Comparison of ENCODE assay signal across 15 cellular contexts in genomic region chr7:112481337-112481736, GRCh38. TPM values are rescaled to one million over a fixed set of nuclear protein-coding genes. Genes with fewer than 3 reads are reported as not detected.
DNase-seq lines count a peak whose midpoint lies in the region; ATAC-seq, FAIRE-seq and TF ChIP-seq lines count a peak whose summit lies in the region.
"Had no signal": no experiment of that assay in that cellular context is flagged by ENCODE, and none has a peak within 500 bp of the region (broad histone marks: within the 10 kb centered on the region; RNA-seq: fewer than 3 reads in every experiment).

No MANE protein-coding gene starts in this region.

- H3K36me3 ChIP-seq in adipocyte (ENCODE audit: control insufficient read depth, insufficient read depth, low read length, severe bottlenecking), result peaks cover 23% of the 10 kb centered on the region
- peaks cover 0 to 16% of the 10 kb centered on the region in 2 donors for H3K36me3 ChIP-seq in gastroesophageal sphincter
- H3K36me3 ChIP-seq in stomach, result peaks cover 0 to 14% (median 11%) of the 10 kb centered on the region in 4 donors

- 46 to 50% methylated on average over 1 of the region's 1 CpG for WGBS in gastroesophageal sphincter (ENCODE audit: low coverage in 1 of 2), 2 donors
- WGBS in stomach, 5 donors, result 42 to 67% (median 43%) methylated on average over 1 of the region's 1 CpG

- ATAC-seq in gastroesophageal sphincter (no peak), sciatic nerve (no peak)
- ATAC-seq: activated CD8-positive, alpha-beta memory T cell treated with anti-CD3 and anti-CD28 coated beads, Interleukin-2, amount 10 ng/mL, durations not matched to agents 7 days and 5 days had no signal

- no peak for TF ChIP-seq POLR2A in gastroesophageal sphincter (IDR thresholded peaks at IDR 0.05)
- no peak for TF ChIP-seq POLR2A in stomach (IDR thresholded peaks at IDR 0.05)

- H3K9ac ChIP-seq in adipocyte (ENCODE audit: low read length), result peak overlapping the region; percentile 43
- H3K9ac ChIP-seq: BLaER1 had no signal

- TF ChIP-seq CTCF in gastroesophageal sphincter (IDR thresholded peaks at IDR 0.05) (no peak), stomach (IDR thresholded peaks at IDR 0.05) (no peak)

- H3K27me3 ChIP-seq in adipocyte (replicated peaks; ENCODE audit: control insufficient read depth, insufficient read depth, low read length) (no peaks in the 10 kb centered on the region), gastroesophageal sphincter (no peaks in the 10 kb centered on the region), stomach (no peaks in the 10 kb centered on the region)
- H3K27me3 ChIP-seq: BLaER1, Peyer's patch had no signal

- no peaks in the 10 kb centered on the region for H3K9me3 ChIP-seq in adipocyte (ENCODE audit: control insufficient read depth, low read length)
- H3K9me3 ChIP-seq in gastroesophageal sphincter, result no peaks in the 10 kb centered on the region
- no peaks in the 10 kb centered on the region for H3K9me3 ChIP-seq in stomach
- H3K9me3 ChIP-seq: BLaER1, Peyer's patch had no signal

- H3K27ac ChIP-seq in gastroesophageal sphincter (peak overlapping the region in 3 of 4 donors; percentile 41 to 59 (median 57)), stomach (peak overlapping the region in 4 of 5 donors; percentile 53 to 70 (median 63))
- H3K27ac ChIP-seq: BLaER1 had no signal

- no peak for DNase-seq in GM18507 (ENCODE audit: extremely low spot score, insufficient read length, low read depth)
- peak; percentile 24 for DNase-seq in adipocyte (ENCODE audit: low read depth)
- DNase-seq in stomach, result no peak
- no peak for DNase-seq in T-helper 1 cell
- DNase-seq in sciatic nerve (ENCODE audit: low spot score), result no peak
- DNase-seq in activated T-cell treated with anti-CD3 and anti-CD28 coated beads, Interleukin-2, amount 50 U/mL, for 48 hours, result no peak
- DNase-seq in T-helper 9 cell, result no peak
- DNase-seq: activated CD4-positive, CD25-positive, alpha-beta regulatory T cell; activated CD8-positive, alpha-beta memory T cell treated with anti-CD3 and anti-CD28 coated beads, Interleukin-2, amount 10 ng/mL, durations not matched to agents 7 days and 5 days; effector CD8-positive, alpha-beta T cell; Peyer's patch; stimulated activated CD4-positive, alpha-beta T cell treated with anti-CD3 and anti-CD28 coated beads, Interleukin-2, amount 100 ng/mL, for 24 hours had no signal

- intact Hi-C loops in stomach (cut with DNase I; ENCODE audit: low total_unique reads), result no loop called here
- intact Hi-C loops in sciatic nerve (cut with DNase I), result no loop called here

- TF ChIP-seq EP300 in gastroesophageal sphincter (IDR thresholded peaks at IDR 0.05) (no peak), stomach (IDR thresholded peaks at IDR 0.05) (no peak)

- H3K4me3 ChIP-seq in adipocyte (ENCODE audit: low read length) (no peak overlapping the region), gastroesophageal sphincter (no peak overlapping the region), stomach (no peak overlapping the region)
- H3K4me3 ChIP-seq: BLaER1, Peyer's patch had no signal

- FAIRE-seq in GM18507 (lab: Jason Lieb, UNC), result peak; percentile 9

- H3K4me1 ChIP-seq in adipocyte (ENCODE audit: control insufficient read depth, insufficient read depth, low read length), result peaks cover 52% of the 10 kb centered on the region
- peaks cover 14 to 47% (median 19%) of the 10 kb centered on the region in 3 donors for H3K4me1 ChIP-seq in gastroesophageal sphincter
- H3K4me1 ChIP-seq in stomach, result peaks cover 12 to 50% (median 35%) of the 10 kb centered on the region in 4 donors
- H3K4me1 ChIP-seq: BLaER1, Peyer's patch had no signal

RNA-seq across cellular contexts. Expression of gene LSMEM1, which starts 0.5 kb away (rescaled TPM):
- total RNA-seq in gastroesophageal sphincter, result 1 to 10 TPM; 1.3 to 9.5 (median 4.3) TPM
- total RNA-seq in stomach, result 1 to 10 TPM in 3 of 5 donors, not detected in 2; 1.2 to 5.9 (median 2.9) TPM
- polyA plus RNA-seq in stomach, result 1 to 10 TPM in 2 of 3 donors, under 1 TPM in 1; 1.00 to 3.9 (median 1.4) TPM
- 3.9 TPM for total RNA-seq in sciatic nerve
- total RNA-seq: H4 had no signal

RNA-seq across cellular contexts. Expression of gene IFRD1, which starts 31.1 kb away (rescaled TPM):
- total RNA-seq in gastroesophageal sphincter (10 to 100 TPM; 36.8 to 78.3 (median 56.5) TPM), stomach (100 to 1,000 TPM in 2 of 5 donors, 10 to 100 TPM in 3; 37.9 to 137 (median 76.4) TPM), sciatic nerve (92.8 TPM)
- polyA plus RNA-seq in stomach, result 10 to 100 TPM; 19.9 to 44.4 (median 42.4) TPM
